Comparison of ENCODE assay signal across 22 cellular contexts in the genomic region with DNA sequence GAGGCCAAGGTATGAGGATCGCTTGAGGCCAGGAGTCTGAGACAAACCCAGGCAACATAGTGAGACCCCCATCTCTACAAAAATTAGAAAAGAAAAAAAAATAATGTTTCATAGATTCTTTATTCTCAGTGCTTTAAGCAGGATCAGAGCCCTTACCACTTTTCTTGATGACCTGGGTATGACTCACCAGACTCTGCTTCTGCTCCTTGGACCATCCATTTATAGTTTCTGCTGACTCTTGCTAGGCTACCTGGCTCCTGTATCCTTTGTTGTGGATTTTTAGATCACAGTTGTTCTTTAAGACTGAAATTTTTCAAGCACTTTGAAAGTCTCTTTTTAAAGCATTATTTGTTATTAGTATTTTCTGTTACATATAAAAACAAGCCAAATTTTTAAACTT.
DNase-seq lines count a peak whose midpoint lies in the region; ATAC-seq and TF ChIP-seq lines count a peak whose summit lies in the region.
"Had no signal": no experiment of that assay in that cellular context is flagged by ENCODE, and none has a peak within 500 bp of the region (broad histone marks: within the 10 kb centered on the region; RNA-seq: fewer than 3 reads in every experiment).

No MANE protein-coding gene starts in this region.

- ATAC-seq in stimulated activated naive CD8-positive, alpha-beta T cell treated with anti-CD3 and anti-CD28 coated beads, Interleukin-15, Interleukin-2, amounts not matched to agents 100 U/mL and 50 U/mL, for 24 hours: no peak
- ATAC-seq: effector memory CD8-positive, alpha-beta T cell; Panc1 had no signal

- DNase-seq in A172 (ENCODE audit: low spot score) (peak; percentile 72), HFF-Myc (ENCODE audit: extremely low read depth, low read depth) (peak; percentile 10), amniotic epithelial cell (ENCODE audit: low read depth) (peak; percentile 59), glomerular visceral epithelial cell (ENCODE audit: extremely low spot score) (peak; percentile 54)
- DNase-seq in activated T-cell treated with anti-CD3 and anti-CD28 coated beads, Interleukin-2, amount 50 U/mL, for 1 hour: no peak
- DNase-seq in activated naive CD4-positive, alpha-beta T cell treated with anti-CD3 and anti-CD28 coated beads for 36 hours: no peak
- DNase-seq in stimulated activated naive CD8-positive, alpha-beta T cell treated with anti-CD3 and anti-CD28 coated beads, Interleukin-15, Interleukin-2, amounts not matched to agents 100 U/mL and 50 U/mL, for 24 hours: no peak
- DNase-seq in activated CD4-positive, alpha-beta T cell treated with anti-CD3 and anti-CD28 coated beads, Interleukin-2, amount 50 U/mL, for 48 hours: no peak
- DNase-seq: 8988T; activated B cell treated with CpG ODN at 0.5 μM for 24 hours; activated CD8-positive, alpha-beta memory T cell treated with anti-CD3 and anti-CD28 coated beads, Interleukin-2, amount 50 U/mL, for 4 hours; activated naive CD4-positive, alpha-beta T cell treated with anti-CD3 and anti-CD28 coated beads, Interleukin-2, amount 50 U/mL, for 16 hours; central memory CD4-positive, alpha-beta T cell; effector memory CD8-positive, alpha-beta T cell; GF-D8; left cardiac atrium; MM.1S; NCI-H2081 treated with DMSO at 0.1 percent for 48 hours; NCI-H69; stimulated activated naive CD4-positive, alpha-beta T cell had no signal

- TF ChIP-seq CTCF in HFF-Myc (IDR thresholded peaks at IDR 0.05; ENCODE audit: low read depth, low read length, missing control alignments): no peak

- H3K4me1 Mint-ChIP-seq in activated naive CD4-positive, alpha-beta T cell treated with anti-CD3 and anti-CD28 coated beads for 36 hours (ENCODE audit: low read depth): no peaks in the 10 kb centered on the region
- H3K4me1 Mint-ChIP-seq: activated B cell treated with CpG ODN at 0.5 μM for 24 hours had no signal

- intact Hi-C loops in activated naive CD4-positive, alpha-beta T cell treated with anti-CD3 and anti-CD28 coated beads for 36 hours (cut with micrococcal nuclease): no loop called here

- H3K27me3 Mint-ChIP-seq in activated naive CD4-positive, alpha-beta T cell treated with anti-CD3 and anti-CD28 coated beads for 36 hours (ENCODE audit: low read depth): no peaks in the 10 kb centered on the region
- H3K27me3 Mint-ChIP-seq: activated B cell treated with CpG ODN at 0.5 μM for 24 hours; effector memory CD8-positive, alpha-beta T cell had no signal

- H3K4me3 ChIP-seq in HFF-Myc (replicated peaks; ENCODE audit: low read depth, low read length): no peak overlapping the region
- H3K4me3 ChIP-seq: skin epidermis had no signal

- no peaks in the 10 kb centered on the region for H3K36me3 Mint-ChIP-seq in activated naive CD4-positive, alpha-beta T cell treated with anti-CD3 and anti-CD28 coated beads for 36 hours (ENCODE audit: low read depth)

- no peak overlapping the region for H3K4me3 Mint-ChIP-seq in activated naive CD4-positive, alpha-beta T cell treated with anti-CD3 and anti-CD28 coated beads for 36 hours
- H3K4me3 Mint-ChIP-seq: activated B cell treated with CpG ODN at 0.5 μM for 24 hours; effector memory CD8-positive, alpha-beta T cell had no signal

- peaks cover 3% of the 10 kb centered on the region for H3K9me3 Mint-ChIP-seq in activated naive CD4-positive, alpha-beta T cell treated with anti-CD3 and anti-CD28 coated beads for 36 hours
- H3K9me3 Mint-ChIP-seq: activated B cell treated with CpG ODN at 0.5 μM for 24 hours had no signal

- CTCF ChIA-PET in activated naive CD4-positive, alpha-beta T cell treated with anti-CD3 and anti-CD28 coated beads for 36 hours (lab: Charles Lee): no interaction called here

- no peak overlapping the region for H3K27ac Mint-ChIP-seq in activated naive CD4-positive, alpha-beta T cell treated with anti-CD3 and anti-CD28 coated beads for 36 hours
- H3K27ac Mint-ChIP-seq: activated B cell treated with CpG ODN at 0.5 μM for 24 hours; effector memory CD8-positive, alpha-beta T cell had no signal

Comparison
In these comparisons a context has a peak if more than half of its experiments do, and no peak if none do; other contexts are left out.
1. DNase-seq: peak in A172 (single experiment), HFF-Myc (single experiment), amniotic epithelial cell (single experiment) and glomerular visceral epithelial cell (single experiment); none in activated T-cell treated with anti-CD3 and anti-CD28 coated beads, Interleukin-2, amount 50 U/mL, for 1 hour (single experiment), activated naive CD4-positive, alpha-beta T cell treated with anti-CD3 and anti-CD28 coated beads for 36 hours (single experiment), stimulated activated naive CD8-positive, alpha-beta T cell treated with anti-CD3 and anti-CD28 coated beads, Interleukin-15, Interleukin-2, amounts not matched to agents 100 U/mL and 50 U/mL, for 24 hours (single experiment) and activated CD4-positive, alpha-beta T cell treated with anti-CD3 and anti-CD28 coated beads, Interleukin-2, amount 50 U/mL, for 48 hours (0 of 2).